In the genomic region with DNA sequence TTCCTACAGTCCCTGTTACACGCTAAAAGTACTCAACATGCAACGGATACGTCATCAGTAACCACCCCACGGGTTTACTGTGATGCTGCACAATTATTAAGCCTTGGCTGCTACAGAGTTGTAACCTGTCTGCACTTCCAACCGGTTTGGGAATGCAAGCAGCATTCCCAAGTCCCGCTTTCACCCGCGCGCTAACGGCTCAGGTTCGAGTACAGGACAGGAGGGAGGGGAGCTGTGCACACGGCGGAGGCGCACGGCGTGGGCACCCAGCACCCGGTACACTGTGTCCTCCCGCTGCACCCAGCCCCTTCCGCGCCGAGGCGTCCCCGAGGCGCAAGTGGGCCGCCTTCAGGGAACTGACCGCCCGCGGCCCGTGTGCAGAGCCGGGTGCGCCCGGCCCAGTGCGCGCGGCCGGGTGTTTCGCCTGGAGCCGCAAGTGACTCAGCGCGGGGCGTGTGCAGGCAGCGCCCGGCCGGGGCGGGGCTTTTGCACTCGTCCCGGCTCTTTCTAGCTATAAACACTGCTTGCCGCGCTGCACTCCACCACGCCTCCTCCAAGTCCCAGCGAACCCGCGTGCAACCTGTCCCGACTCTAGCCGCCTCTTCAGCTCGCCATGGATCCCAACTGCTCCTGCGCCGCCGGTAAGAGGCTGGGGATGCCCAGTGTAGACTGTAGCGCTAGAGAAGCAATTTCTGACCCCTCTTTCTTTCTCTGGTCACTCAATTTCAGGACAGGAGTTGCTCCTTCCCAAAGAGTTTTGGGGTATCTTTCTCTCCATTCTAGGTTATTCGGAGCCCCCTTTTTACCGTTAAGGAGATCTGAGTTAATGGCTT, we compare ENCODE assay signal across 8 cellular contexts. TPM values are rescaled to one million over a fixed set of nuclear protein-coding genes. Genes with fewer than 3 reads are reported as not detected.
A peak's percentile ranks its signal among the peaks of the same experiment; 100 is the strongest.
DNase-seq lines count a peak whose midpoint lies in the region; ATAC-seq and TF ChIP-seq lines count a peak whose summit lies in the region.

Gene MT2A, plus strand, starts transcription at position 542 of the 833 bp plus-strand sequence. Its CDS starts 72 bp downstream, at position 614.

- peak within 1 kb of the TSS; percentile 45 for H3K27ac ChIP-seq in mesendoderm (ENCODE audit: low read depth, low read length)

- TF ChIP-seq CTCF in GM20000 (IDR thresholded peaks at IDR 0.05; ENCODE audit: extremely low read depth, missing control alignments), result no peak

- peak within 1 kb of the TSS; percentile 82 for H3K56ac ChIP-seq in mesendoderm (ENCODE audit: low read length)

- H3K36me3 Mint-ChIP-seq in effector memory CD8-positive, alpha-beta T cell (ENCODE audit: insufficient read depth), result no peaks in the 10 kb centered on the region

- H3K27me3 Mint-ChIP-seq in effector memory CD8-positive, alpha-beta T cell, result no peaks in the 10 kb centered on the region

- H4K8ac ChIP-seq in mesendoderm (ENCODE audit: low read depth, low read length), result no peak within 1 kb of the TSS

- no peaks in the 10 kb centered on the region for H3K79me2 ChIP-seq in mesendoderm (ENCODE audit: control insufficient read depth, insufficient read depth, low read length)

- peak within 1 kb of the TSS; percentile 66 for H2BK120ac ChIP-seq in mesendoderm (ENCODE audit: low read depth, low read length)

- peaks cover 9% of the 10 kb centered on the region for H3K4me1 ChIP-seq in mesendoderm (ENCODE audit: control insufficient read depth, low read depth, low read length)

- peak within 1 kb of the TSS; percentile 90 to 99 for H3K27ac Mint-ChIP-seq in effector memory CD8-positive, alpha-beta T cell

- peak within 1 kb of the TSS; percentile 52 for H3K4me2 ChIP-seq in mesendoderm (ENCODE audit: low read length)

- peak within 1 kb of the TSS; percentile 24 for H3K4me3 ChIP-seq in mesendoderm (ENCODE audit: low read length)

- no peaks in the 10 kb centered on the region for H3K36me3 ChIP-seq in mesendoderm (ENCODE audit: control insufficient read depth, insufficient read depth, low read length)

- H3K4ac ChIP-seq in mesendoderm (ENCODE audit: low read depth, low read length), result no peak within 1 kb of the TSS

- H3K9ac ChIP-seq in mesendoderm (ENCODE audit: low read length), result peak within 1 kb of the TSS; percentile 63

- peaks cover 0 to 2% of the 10 kb centered on the region in 2 donors for H3K9me3 Mint-ChIP-seq in effector memory CD8-positive, alpha-beta T cell

- peaks cover 29 to 44% of the 10 kb centered on the region in 2 donors for H3K4me1 Mint-ChIP-seq in effector memory CD8-positive, alpha-beta T cell (ENCODE audit: low read depth in 2 of 2)

- peak; percentile 89 for DNase-seq in COLO829 (ENCODE audit: low spot score)
- DNase-seq in GM20000 (ENCODE audit: low spot score), result peak; percentile 96
- DNase-seq in HS-5 (ENCODE audit: low read depth), result peak; percentile 82
- DNase-seq in NOMO-1 treated with dmso at 0.1 percent for 144 hours (lab: John Stamatoyannopoulos, UW; ENCODE audit: unreplicated experiment), result peak; percentile 100
- DNase-seq in activated CD8-positive, alpha-beta memory T cell treated with anti-CD3 and anti-CD28 coated beads for 48 hours (ENCODE audit: low read depth in 2 of 3, low spot score in 2 of 3), result peak; percentile 70 to 89 (median 82)
- DNase-seq in effector memory CD8-positive, alpha-beta T cell, result peak; percentile 79 to 83 (median 81)
- peak; percentile 96 for DNase-seq in mesendoderm
- peak; percentile 68 for DNase-seq in stimulated activated CD8-positive, alpha-beta memory T cell treated with anti-CD3 and anti-CD28 coated beads, Interleukin-15, amount 100 ng/mL, for 1 hour (ENCODE audit: low read depth)

- no peak within 1 kb of the TSS for H4K5ac ChIP-seq in mesendoderm (ENCODE audit: low read length)

- peak; percentile 88 for ATAC-seq in effector memory CD8-positive, alpha-beta T cell (replicated peaks)

- H3K79me1 ChIP-seq in mesendoderm (ENCODE audit: low read length), result no peaks in the 10 kb centered on the region

- peak within 1 kb of the TSS; percentile 88 to 98 for H3K4me3 Mint-ChIP-seq in effector memory CD8-positive, alpha-beta T cell

- no peak within 1 kb of the TSS for H2BK15ac ChIP-seq in mesendoderm (replicated peaks; ENCODE audit: low read depth)

- H3K18ac ChIP-seq in mesendoderm (ENCODE audit: low read length), result peak within 1 kb of the TSS; percentile 62

- WGBS in mesendoderm (ENCODE audit: extremely low coverage, insufficient coverage, low lambda C conversion rate), result no CpG with 5 or more reads among the region's 62 CpGs

- H2BK5ac ChIP-seq in mesendoderm (ENCODE audit: low read length), result no peak within 1 kb of the TSS

- H2AK5ac ChIP-seq in mesendoderm (ENCODE audit: low read length), result no peak within 1 kb of the TSS

- H3K27me3 ChIP-seq in mesendoderm (ENCODE audit: insufficient read depth, low read length, poor library complexity), result peaks cover 6% of the 10 kb centered on the region

- H3K23ac ChIP-seq in mesendoderm (ENCODE audit: low read length), result peak within 1 kb of the TSS; percentile 83

RNA-seq across cellular contexts. Expression of gene MT2A, which starts in this region (rescaled TPM):
- 36.7 TPM for polyA plus RNA-seq in mesendoderm (2013, experiment 1 of 2)
- polyA plus RNA-seq in mesendoderm (2013, experiment 2 of 2), result 37.4 TPM

Comparison
In these comparisons a context has a peak if more than half of its experiments do, and no peak if none do; other contexts are left out.
1. Peak in every context shown above with its lines: DNase-seq, ATAC-seq, H3K4me3 ChIP-seq and H3K27ac ChIP-seq.